In the genomic region with DNA sequence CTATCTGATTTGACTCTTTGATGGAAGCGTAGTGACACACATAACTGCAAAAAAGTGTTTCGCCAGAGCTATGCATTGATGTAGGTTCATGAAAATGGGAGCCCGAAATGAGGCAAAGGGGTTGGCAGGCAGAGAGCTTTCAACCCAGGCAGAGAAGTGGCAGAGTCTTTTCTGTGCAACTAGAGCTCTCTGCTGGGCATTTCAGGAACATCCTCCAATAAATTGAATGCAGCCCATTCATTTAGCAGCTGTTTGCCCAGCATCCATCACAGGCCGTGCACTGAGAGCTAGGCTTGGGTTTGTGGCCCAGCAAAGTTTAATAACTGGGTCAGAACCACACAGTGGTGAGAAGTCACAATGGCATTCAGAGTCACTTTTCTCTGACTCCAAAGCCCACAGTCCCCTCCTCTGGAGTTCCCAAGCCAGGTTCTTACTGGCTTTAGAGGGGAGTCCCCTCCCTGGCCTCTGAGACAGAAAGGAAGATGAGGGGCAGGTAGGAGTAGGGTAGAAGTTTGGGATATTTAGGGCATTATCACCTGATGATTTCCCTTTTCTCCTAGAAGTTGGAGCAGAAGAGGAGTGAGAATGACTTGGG, we compare ENCODE assay signal across 9 cellular contexts. TPM values are rescaled to one million over a fixed set of nuclear protein-coding genes. Genes with fewer than 3 reads are reported as not detected.
DNase-seq lines count a peak whose midpoint lies in the region; ATAC-seq, FAIRE-seq and TF ChIP-seq lines count a peak whose summit lies in the region.
"Had no signal": no experiment of that assay in that cellular context is flagged by ENCODE, and none has a peak within 500 bp of the region (broad histone marks: within the 10 kb centered on the region; RNA-seq: fewer than 3 reads in every experiment).

No MANE protein-coding gene starts in this region.

- peak; percentile 46 for TF ChIP-seq RAD21 in GM12878 (IDR thresholded peaks at IDR 0.05; ENCODE audit: insufficient read depth, low read depth, low read length)

- no peaks in the 10 kb centered on the region for H3K4me1 ChIP-seq in CD8-positive, alpha-beta T cell (ENCODE audit: insufficient read depth, low read length)
- H3K4me1 ChIP-seq in GM23338 (ENCODE audit: insufficient read depth) (no peaks in the 10 kb centered on the region), GM12878 (ENCODE audit: control insufficient read depth, insufficient read depth, low read length) (no peaks in the 10 kb centered on the region), right lobe of liver (no peaks in the 10 kb centered on the region)

- intact Hi-C loops in CD8-positive, alpha-beta T cell (cut with DNase I, micrococcal nuclease), result loop anchor here in 1 of 2 experiments (1.0 kb wide), 2 partner anchors 131 to 306 kb away; no protein-coding TSS in a partner anchor
- intact Hi-C loops in GM12878 (cut with micrococcal nuclease; ENCODE audit: unreplicated experiment) (no loop called here), right lobe of liver (cut with DNase I) (no loop called here)

- 30% methylated on average over 4 of the region's 4 CpGs for WGBS in GM12878 (ENCODE audit: insufficient coverage, insufficient replicate concordance, low lambda C conversion rate, missing lambda C conversion rate)
- WGBS in right lobe of liver (ENCODE audit: insufficient coverage, low coverage, low lambda C conversion rate, missing lambda C conversion rate), result 55% methylated on average over 4 of the region's 4 CpGs

- no peaks in the 10 kb centered on the region for H3K9me3 ChIP-seq in CD8-positive, alpha-beta T cell (ENCODE audit: low read length)
- H3K9me3 ChIP-seq in GM12878 (replicated peaks; ENCODE audit: control insufficient read depth, insufficient read depth, low read length), result no peaks in the 10 kb centered on the region
- no peaks in the 10 kb centered on the region for H3K9me3 ChIP-seq in right lobe of liver

- no TSS peak for BruUV-seq in GM12878 (replicated peaks; lab: Mats Ljungman, UMichigan)

- in situ Hi-C loops in GM12878 (cut with MboI), result no loop called here

- H3K36me3 ChIP-seq in CD8-positive, alpha-beta T cell (ENCODE audit: insufficient read depth, low read length), result no peaks in the 10 kb centered on the region
- H3K36me3 ChIP-seq in GM23338 (ENCODE audit: insufficient read depth), result no peaks in the 10 kb centered on the region
- H3K36me3 ChIP-seq in GM12878 (ENCODE audit: control insufficient read depth in 2 of 2, insufficient read depth in 2 of 2, low read length in 1 of 2), result no peaks in the 10 kb centered on the region
- no peaks in the 10 kb centered on the region for H3K36me3 ChIP-seq in right lobe of liver

- RAD21 ChIA-PET in GM12878 (lab: Charles Lee; ENCODE audit: unreplicated experiment), result interaction anchor here (0.7 to 1.2 kb wide), 5 partner anchors 26 to 467 kb away, joined by 3 to 4 read pairs (median 3); no protein-coding TSS in a partner anchor

- no peak for FAIRE-seq in GM12878 (lab: Jason Lieb, UNC)
- FAIRE-seq: islet of Langerhans had no signal

- POLR2A ChIA-PET in CD8-positive, alpha-beta T cell (lab: Charles Lee), result no interaction called here
- POLR2A ChIA-PET in GM12878 (lab: Charles Lee), result interaction anchor here (0.5 kb wide), 1 partner anchor 109 kb away, joined by 4 read pairs; no protein-coding TSS in a partner anchor

- ATAC-seq in CD8-positive, alpha-beta T cell, result peak; percentile 61
- peak; percentile 78 for ATAC-seq in GM23338
- ATAC-seq in GM12878, result peak; percentile 68
- peak; percentile 51 to 79 (median 65) for ATAC-seq in right lobe of liver
- ATAC-seq in HG03135 (IDR thresholded peaks at IDR 0.05; ENCODE audit: unreplicated experiment), result no peak
- ATAC-seq in GM19467 (IDR thresholded peaks at IDR 0.05; ENCODE audit: unreplicated experiment), result no peak

- no peak overlapping the region for H2AFZ ChIP-seq in GM23338
- H2AFZ ChIP-seq in GM12878 (ENCODE audit: control insufficient read depth, low read depth, low read length), result no peak overlapping the region

- H3K4me3 Mint-ChIP-seq in CD8-positive, alpha-beta T cell, result no peak overlapping the region
- no peak overlapping the region for H3K4me3 Mint-ChIP-seq in GM23338

- no peaks in the 10 kb centered on the region for H3K9me2 ChIP-seq in GM23338 (ENCODE audit: insufficient read depth)

- no peak overlapping the region for H3K27ac Mint-ChIP-seq in CD8-positive, alpha-beta T cell
- no peak overlapping the region for H3K27ac Mint-ChIP-seq in GM23338

- H3K36me3 Mint-ChIP-seq in CD8-positive, alpha-beta T cell, result no peaks in the 10 kb centered on the region
- peaks cover 5% of the 10 kb centered on the region; the same call in 2 of the 3 replicates for H3K36me3 Mint-ChIP-seq in GM23338 (ENCODE audit: low read depth)

- no peak overlapping the region for H3K27ac ChIP-seq in CD8-positive, alpha-beta T cell (ENCODE audit: low read depth, low read length)
- H3K27ac ChIP-seq in GM23338 (ENCODE audit: low read depth) (no peak overlapping the region), GM12878 (ENCODE audit: control insufficient read depth, insufficient read depth) (no peak overlapping the region), right lobe of liver (no peak overlapping the region)

- H3K4me2 ChIP-seq in GM23338 (no peak overlapping the region), GM12878 (ENCODE audit: control insufficient read depth, insufficient read depth) (no peak overlapping the region)

- H3K27me3 Mint-ChIP-seq in CD8-positive, alpha-beta T cell (ENCODE audit: low read depth), result peaks cover 48% of the 10 kb centered on the region
- H3K27me3 Mint-ChIP-seq in GM23338 (ENCODE audit: insufficient read depth, low read depth, poor library complexity), result peaks cover 2% of the 10 kb centered on the region

- H3K9ac ChIP-seq in GM12878 (ENCODE audit: control insufficient read depth, insufficient read depth, low read length), result no peak overlapping the region

- H3K4me3 ChIP-seq in CD8-positive, alpha-beta T cell (ENCODE audit: low read depth, low read length), result no peak overlapping the region
- H3K4me3 ChIP-seq in GM23338 (no peak overlapping the region), GM12878 (no peak overlapping the region), right lobe of liver (no peak overlapping the region)

- TF ChIP-seq EP300 in GM12878 (IDR thresholded peaks at IDR 0.05; ENCODE audit: borderline replicate concordance in 1 of 2, control insufficient read depth in 1 of 2, low read depth in 2 of 2, low read length in 2 of 2), result no peak

- TF ChIP-seq POLR2A in GM12878 (IDR thresholded peaks at IDR 0.05; ENCODE audit: low read depth, low read length) (no peak), right lobe of liver (IDR thresholded peaks at IDR 0.05) (no peak)

- no peaks in the 10 kb centered on the region for H3K9me3 Mint-ChIP-seq in CD8-positive, alpha-beta T cell
- H3K9me3 Mint-ChIP-seq in GM23338, result no peaks in the 10 kb centered on the region

- no peaks in the 10 kb centered on the region for H3K79me2 ChIP-seq in GM23338 (replicated peaks; ENCODE audit: insufficient read depth)
- no peaks in the 10 kb centered on the region for H3K79me2 ChIP-seq in GM12878 (ENCODE audit: control insufficient read depth, insufficient read depth, low read length)

- SMC1A ChIA-PET in GM12878 (lab: Charles Lee; ENCODE audit: uncharacterized antibody, unreplicated experiment), result interaction anchor here (1.1 to 1.7 kb wide), 4 partner anchors 10 to 131 kb away, joined by 3 to 7 read pairs (median 3); no protein-coding TSS in a partner anchor

- H3F3A ChIP-seq in GM23338 (replicated peaks; ENCODE audit: low read depth), result no peaks in the 10 kb centered on the region

- H4K20me1 ChIP-seq in GM23338 (replicated peaks; ENCODE audit: insufficient read depth), result no peaks in the 10 kb centered on the region
- H4K20me1 ChIP-seq in GM12878 (ENCODE audit: control insufficient read depth, insufficient read depth), result no peaks in the 10 kb centered on the region

- DNase-seq in CD8-positive, alpha-beta T cell, result peak in 1 of 7 experiments; percentile 11
- DNase-seq in GM23338 (ENCODE audit: low spot score) (peak; percentile 56), NCI-H524 treated with DMSO at 0.1 percent for 48 hours (lab: John Stamatoyannopoulos, UW) (peak; percentile 39), GM12878 (ENCODE audit: low read depth, low spot score) (no peak), right lobe of liver (no peak), OCI-M2 (lab: John Stamatoyannopoulos, UW; ENCODE audit: unreplicated experiment) (no peak)

- CTCF ChIA-PET in CD8-positive, alpha-beta T cell (lab: Charles Lee), result interaction anchor here (0.7 to 2.6 kb wide), 8 partner anchors 11 to 451 kb away, joined by 3 to 25 read pairs (median 3); no protein-coding TSS in a partner anchor
- CTCF ChIA-PET in GM12878 (lab: Yijun Ruan, JAX), result interaction anchor here (0.7 to 2.9 kb wide), 6 partner anchors 13 to 306 kb away, joined by 3 to 6 read pairs (median 4); no protein-coding TSS in a partner anchor

- no peaks in the 10 kb centered on the region for H3K27me3 ChIP-seq in CD8-positive, alpha-beta T cell (ENCODE audit: insufficient read depth, low read length)
- H3K27me3 ChIP-seq in GM23338 (ENCODE audit: insufficient read depth) (no peaks in the 10 kb centered on the region), GM12878 (replicated peaks in 1 of 2; ENCODE audit: control insufficient read depth in 2 of 2, insufficient read depth in 2 of 2, low read length in 1 of 2) (no peaks in the 10 kb centered on the region; a peak in 1 of 4 replicates), right lobe of liver (no peaks in the 10 kb centered on the region)

- no peaks in the 10 kb centered on the region for H3K4me1 Mint-ChIP-seq in CD8-positive, alpha-beta T cell (ENCODE audit: low read depth)
- H3K4me1 Mint-ChIP-seq in GM23338, result no peaks in the 10 kb centered on the region; the same call in 2 of the 3 replicates

- TF ChIP-seq CTCF in CD8-positive, alpha-beta T cell (IDR thresholded peaks at IDR 0.05), result no peak
- peak; percentile 34 to 59 for TF ChIP-seq CTCF in GM23338 (conservative IDR thresholded peaks at IDR 0.05; ENCODE audit: low read depth in 2 of 2)
- TF ChIP-seq CTCF in GM12878 (IDR thresholded peaks at IDR 0.05 in 2 of 3, conservative IDR thresholded peaks at IDR 0.05 in 1 of 3; ENCODE audit: control insufficient read depth in 2 of 3, extremely low read depth in 1 of 3, insufficient read depth in 1 of 3, low read depth in 3 of 3, low read length in 3 of 3), result peak; percentile 13 to 47 (median 22); a peak in 4 of 6 replicates
- TF ChIP-seq CTCF in right lobe of liver (IDR thresholded peaks at IDR 0.05), result peak in 3 of 4 donors; percentile 33 to 46 (median 36)

RNA-seq across cellular contexts. Expression of a gene that starts 31.8 kb away (rescaled TPM):
- 10 to 100 TPM; 59.2 to 62.8 TPM for total RNA-seq in CD8-positive, alpha-beta T cell
- total RNA-seq in GM23338 (2014; rRNA removed; shearing (Covaris generic)), result 34.8 and 44.1 TPM in 2 replicates
- polyA plus RNA-seq in GM23338 (2016; fragmentation: Nextera tagmentation; extraction: Ambion mirVana) (13.8 and 15.1 TPM in 2 replicates), GM12878 (2011; rRNA removed) (25.8 and 40.0 TPM in 2 replicates), GM12878 (2014; fragmentation: Illumina TruSeq; extraction: Trizol) (39.6 and 43.8 TPM in 2 replicates), GM12878 (2014; fragmentation: Nextera tagmentation; extraction: Ambion mirVana) (10 to 100 TPM; 14.2 to 14.8 TPM), GM12878 (2014; rRNA removed) (37.4 and 37.9 TPM in 2 replicates), GM12878 (2016; fragmentation: Nextera tagmentation; extraction: Ambion mirVana) (10 to 100 TPM; 36.0 to 38.5 TPM)
- total RNA-seq in GM12878 (2013; cell fraction: nucleolus; rRNA removed), result 38.6 and 41.0 TPM in 2 replicates
- total RNA-seq in GM12878 (2014; rRNA removed) (32.8 and 40.2 TPM in 2 replicates), GM12878 (2014; rRNA removed; fragmentation: Illumina TruSeq; extraction: Trizol) (25.9 and 26.7 TPM in 2 replicates), GM12878 (2021) (37.3 and 38.5 TPM in 2 replicates), right lobe of liver (10 to 100 TPM; 14.9 to 22.9 (median 17.4) TPM)
- polyA plus RNA-seq in GM12878 (2011; ENCODE audit: low read depth), result 17.4 TPM
- polyA plus RNA-seq in GM12878 (2011; cell fraction: cytosol; rRNA removed), result 53.1 and 57.0 TPM in 2 replicates
- polyA plus RNA-seq in GM12878 (2011; cell fraction: nucleus; rRNA removed), result 62.7 and 67.3 TPM in 2 replicates
- polyA plus RNA-seq in GM12878 (2012), result 19.1 and 20.4 TPM in 2 replicates
- 55.2 and 55.7 TPM in 2 replicates for polyA minus RNA-seq in GM12878 (2011; rRNA and poly(A)+ RNA removed)
- polyA minus RNA-seq in GM12878 (2011; cell fraction: cytosol; rRNA and poly(A)+ RNA removed), result 17.6 and 23.6 TPM in 2 replicates
- 17.5 and 29.4 TPM in 2 replicates for polyA minus RNA-seq in GM12878 (2011; cell fraction: nucleus; rRNA and poly(A)+ RNA removed)

Comparison
In these comparisons a context has a peak if more than half of its experiments do, and no peak if none do; other contexts are left out.
1. ATAC-seq: peak in CD8-positive, alpha-beta T cell (single experiment), GM23338 (single experiment), GM12878 (single experiment) and right lobe of liver (4 of 4); none in HG03135 (single experiment) and GM19467 (single experiment).
2. DNase-seq: peak in GM23338 (single experiment) and NCI-H524 treated with DMSO at 0.1 percent for 48 hours (single experiment); none in GM12878 (single experiment), right lobe of liver (0 of 3) and OCI-M2 (single experiment).